ENCODE assay signal across 1 cellular context in the genomic region with DNA sequence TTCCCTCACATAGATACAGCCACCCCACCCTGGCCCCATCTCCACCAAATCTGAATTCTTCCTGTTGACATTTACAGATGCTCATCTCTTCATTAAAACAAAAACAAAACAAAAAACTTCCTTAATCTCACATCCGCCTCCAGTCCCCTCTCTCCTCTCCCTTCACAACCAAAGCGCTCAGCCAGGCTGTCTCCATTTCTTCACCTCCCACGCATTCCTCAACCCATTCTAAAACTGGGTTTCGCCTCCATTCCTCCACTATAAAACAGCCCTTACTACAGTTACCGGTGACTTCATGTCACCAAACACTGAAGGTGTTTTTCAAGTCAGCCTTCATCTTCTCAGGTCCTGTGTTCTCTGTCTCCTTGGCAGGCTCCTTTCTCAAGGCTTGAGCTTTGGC.
TF ChIP-seq lines count a peak whose summit lies in the region.

No MANE protein-coding gene starts in this region.

TF ChIP-seq in HepG2, 621 proteins besides CTCF, POLR2A, EP300 and RAD21:
- TF ChIP-seq ZFP36L2 (CRISPR knock-in tag; IDR thresholded peaks at IDR 0.05) (no peak), FOXM1 (CRISPR knock-in tag; IDR thresholded peaks at IDR 0.05) (no peak), ZNF788 (CRISPR knock-in tag; IDR thresholded peaks at IDR 0.05; ENCODE audit: borderline replicate concordance) (no peak), ZNF501 (CRISPR knock-in tag; IDR thresholded peaks at IDR 0.05) (no peak), ELK4 (CRISPR knock-in tag; IDR thresholded peaks at IDR 0.05; ENCODE audit: borderline replicate concordance) (no peak), TCF7 (IDR thresholded peaks at IDR 0.05; ENCODE audit: low read depth) (no peak), RBM39 (IDR thresholded peaks at IDR 0.05; ENCODE audit: low read depth, low read length, poor library complexity, severe bottlenecking) (no peak), SOX5 (CRISPR knock-in tag; IDR thresholded peaks at IDR 0.05; ENCODE audit: borderline replicate concordance) (no peak), FOXP1 (IDR thresholded peaks at IDR 0.05) (no peak), FOXP1 (CRISPR knock-in tag; IDR thresholded peaks at IDR 0.05) (no peak), ZNF75D (CRISPR knock-in tag; IDR thresholded peaks at IDR 0.05; ENCODE audit: borderline replicate concordance) (no peak), SUZ12 (IDR thresholded peaks at IDR 0.05; ENCODE audit: low read depth, low read length) (no peak), SP1 (IDR thresholded peaks at IDR 0.05) (no peak), SP1 (CRISPR knock-in tag; IDR thresholded peaks at IDR 0.05) (no peak)
- TF ChIP-seq, protein P1, sequence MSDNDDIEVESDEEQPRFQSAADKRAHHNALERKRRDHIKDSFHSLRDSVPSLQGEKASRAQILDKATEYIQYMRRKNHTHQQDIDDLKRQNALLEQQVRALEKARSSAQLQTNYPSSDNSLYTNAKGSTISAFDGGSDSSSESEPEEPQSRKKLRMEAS (IDR thresholded peaks at IDR 0.05) = no peak
- TF ChIP-seq, protein P2, sequence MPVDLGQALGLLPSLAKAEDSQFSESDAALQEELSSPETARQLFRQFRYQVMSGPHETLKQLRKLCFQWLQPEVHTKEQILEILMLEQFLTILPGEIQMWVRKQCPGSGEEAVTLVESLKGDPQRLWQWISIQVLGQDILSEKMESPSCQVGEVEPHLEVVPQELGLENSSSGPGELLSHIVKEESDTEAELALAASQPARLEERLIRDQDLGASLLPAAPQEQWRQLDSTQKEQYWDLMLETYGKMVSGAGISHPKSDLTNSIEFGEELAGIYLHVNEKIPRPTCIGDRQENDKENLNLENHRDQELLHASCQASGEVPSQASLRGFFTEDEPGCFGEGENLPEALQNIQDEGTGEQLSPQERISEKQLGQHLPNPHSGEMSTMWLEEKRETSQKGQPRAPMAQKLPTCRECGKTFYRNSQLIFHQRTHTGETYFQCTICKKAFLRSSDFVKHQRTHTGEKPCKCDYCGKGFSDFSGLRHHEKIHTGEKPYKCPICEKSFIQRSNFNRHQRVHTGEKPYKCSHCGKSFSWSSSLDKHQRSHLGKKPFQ (CRISPR knock-in tag; IDR thresholded peaks at IDR 0.05; ENCODE audit: insufficient replicate concordance) = no peak
